In genomic region chrX:93660575-93660974, GRCh38 we compare ENCODE assay signal across 28 cellular contexts. TPM values are rescaled to one million over a fixed set of nuclear protein-coding genes. Genes with fewer than 3 reads are reported as not detected.
"Had no signal": no experiment of that assay in that cellular context is flagged by ENCODE, and none has a peak within 500 bp of the region (broad histone marks: within the 10 kb centered on the region; RNA-seq: fewer than 3 reads in every experiment).

No MANE protein-coding gene starts in this region.

- DNase-seq: stimulated activated CD4-positive, alpha-beta T cell treated with anti-CD3 and anti-CD28 coated beads, Interleukin-2, amount 100 ng/mL, for 48 hours; stimulated activated CD4-positive, alpha-beta T cell treated with anti-CD3 and anti-CD28 coated beads, Interleukin-4, amount 100 ng/mL, for 1 hour; stimulated activated CD4-positive, alpha-beta T cell treated with anti-CD3 and anti-CD28 coated beads, Interleukin-4, amount 100 ng/mL, for 24 hours; stimulated activated CD4-positive, alpha-beta T cell treated with anti-CD3 and anti-CD28 coated beads, Interleukin-4, amount 100 ng/mL, for 4 hours; stimulated activated CD8-positive, alpha-beta memory T cell treated with anti-CD3 and anti-CD28 coated beads, Interleukin-4, amount 100 ng/mL, for 48 hours; stimulated activated naive B cell treated with anti-CD40 and anti-IgM and Interleukin-4, amounts not matched to agents 10 μg/mL and 1 μg/mL and 100 μg/mL, for 72 hours; stimulated activated naive CD4-positive, alpha-beta T cell; stimulated activated naive CD4-positive, alpha-beta T cell treated with Interleukin-2 at 50 U/mL for 16 hours; stimulated activated naive CD8-positive, alpha-beta T cell treated with anti-CD3 and anti-CD28 coated beads, Interleukin-15, amount 100 ng/mL, for 72 hours; stimulated activated naive CD8-positive, alpha-beta T cell treated with anti-CD3 and anti-CD28 coated beads, Interleukin-15, Interleukin-2, amounts not matched to agents 100 U/mL and 50 U/mL, for 24 hours; stomach; substantia nigra; testis; tibial artery; transverse colon; trophoblast cell; upper lobe of left lung; upper lobe of right lung; uterus had no signal

- H3K27ac ChIP-seq: stomach, suprapubic skin, testis, thoracic aorta, thyroid gland, tibial artery, tibial nerve, transverse colon, upper lobe of left lung, upper lobe of right lung, uterus, vagina had no signal

- FAIRE-seq: urothelium cell line had no signal

- H3K9me3 ChIP-seq: stomach, suprapubic skin, testis, thoracic aorta, thyroid gland, tibial artery, tibial nerve, transverse colon, upper lobe of left lung, upper lobe of right lung, uterus, vagina had no signal

- H3K4me1 ChIP-seq: stomach, suprapubic skin, testis, thyroid gland, tibial artery, tibial nerve, transverse colon, upper lobe of left lung, upper lobe of right lung, uterus, vagina had no signal

- H3K4me3 ChIP-seq: stomach, suprapubic skin, testis, thoracic aorta, thyroid gland, tibial artery, tibial nerve, transverse colon, upper lobe of left lung, upper lobe of right lung, uterus, vagina had no signal

- ATAC-seq: stimulated activated effector memory CD8-positive, alpha-beta T cell treated with anti-CD3 and anti-CD28 coated beads, Interleukin-12 subunit alpha, Interleukin-12 subunit beta, amount 100 ng/mL, for 72 hours; stimulated activated memory B cell treated with anti-CD40 and anti-IgM and Interleukin-4, amounts not matched to agents 10 μg/mL and 1 μg/mL and 100 μg/mL, for 72 hours; stimulated activated naive B cell treated with anti-CD40 and anti-IgM and Interleukin-4, amounts not matched to agents 10 μg/mL and 1 μg/mL and 100 μg/mL, for 72 hours; stimulated activated naive CD8-positive, alpha-beta T cell treated with anti-CD3 and anti-CD28 coated beads, Interleukin-15, amount 100 ng/mL, for 72 hours; stimulated activated naive CD8-positive, alpha-beta T cell treated with anti-CD3 and anti-CD28 coated beads, Interleukin-15, Interleukin-2, amounts not matched to agents 100 U/mL and 50 U/mL, for 24 hours; upper lobe of right lung had no signal

- H3K36me3 ChIP-seq: stomach, suprapubic skin, thoracic aorta, thyroid gland, tibial artery, tibial nerve, transverse colon, upper lobe of left lung, upper lobe of right lung, uterus, vagina had no signal

RNA-seq across cellular contexts. Expression of gene FAM133A, which starts 13.4 kb away (rescaled TPM):
- total RNA-seq: suprapubic skin, transverse colon, upper lobe of right lung, ureter, vagina had no signal
- polyA plus RNA-seq: stomach had no signal
